1 cellular context compared by ENCODE assay signal in the genomic region with DNA sequence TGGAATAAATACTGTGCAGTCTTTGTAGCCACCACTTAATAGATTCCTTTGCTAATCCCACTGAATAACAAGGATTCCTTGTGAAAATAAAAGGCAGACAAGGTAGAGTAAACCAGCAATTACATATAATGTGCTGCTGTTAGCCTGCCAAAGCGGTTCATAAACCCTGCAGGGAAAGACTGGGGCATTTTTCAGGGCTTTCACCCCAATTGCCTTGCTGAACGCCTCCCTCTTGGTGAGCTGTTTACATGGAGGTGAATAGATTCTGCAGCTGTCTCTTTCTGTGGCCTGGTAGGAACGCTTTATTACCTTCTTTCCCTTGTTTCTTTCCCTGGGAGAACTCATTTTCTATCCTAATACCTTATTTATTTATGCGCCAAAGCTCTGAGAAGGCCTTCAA.
TF ChIP-seq lines count a peak whose summit lies in the region.

No MANE protein-coding gene starts in this region.

TF ChIP-seq in H1, 55 proteins besides CTCF, POLR2A, EP300 and RAD21 (continued from another document):
- TF ChIP-seq, protein P1, sequence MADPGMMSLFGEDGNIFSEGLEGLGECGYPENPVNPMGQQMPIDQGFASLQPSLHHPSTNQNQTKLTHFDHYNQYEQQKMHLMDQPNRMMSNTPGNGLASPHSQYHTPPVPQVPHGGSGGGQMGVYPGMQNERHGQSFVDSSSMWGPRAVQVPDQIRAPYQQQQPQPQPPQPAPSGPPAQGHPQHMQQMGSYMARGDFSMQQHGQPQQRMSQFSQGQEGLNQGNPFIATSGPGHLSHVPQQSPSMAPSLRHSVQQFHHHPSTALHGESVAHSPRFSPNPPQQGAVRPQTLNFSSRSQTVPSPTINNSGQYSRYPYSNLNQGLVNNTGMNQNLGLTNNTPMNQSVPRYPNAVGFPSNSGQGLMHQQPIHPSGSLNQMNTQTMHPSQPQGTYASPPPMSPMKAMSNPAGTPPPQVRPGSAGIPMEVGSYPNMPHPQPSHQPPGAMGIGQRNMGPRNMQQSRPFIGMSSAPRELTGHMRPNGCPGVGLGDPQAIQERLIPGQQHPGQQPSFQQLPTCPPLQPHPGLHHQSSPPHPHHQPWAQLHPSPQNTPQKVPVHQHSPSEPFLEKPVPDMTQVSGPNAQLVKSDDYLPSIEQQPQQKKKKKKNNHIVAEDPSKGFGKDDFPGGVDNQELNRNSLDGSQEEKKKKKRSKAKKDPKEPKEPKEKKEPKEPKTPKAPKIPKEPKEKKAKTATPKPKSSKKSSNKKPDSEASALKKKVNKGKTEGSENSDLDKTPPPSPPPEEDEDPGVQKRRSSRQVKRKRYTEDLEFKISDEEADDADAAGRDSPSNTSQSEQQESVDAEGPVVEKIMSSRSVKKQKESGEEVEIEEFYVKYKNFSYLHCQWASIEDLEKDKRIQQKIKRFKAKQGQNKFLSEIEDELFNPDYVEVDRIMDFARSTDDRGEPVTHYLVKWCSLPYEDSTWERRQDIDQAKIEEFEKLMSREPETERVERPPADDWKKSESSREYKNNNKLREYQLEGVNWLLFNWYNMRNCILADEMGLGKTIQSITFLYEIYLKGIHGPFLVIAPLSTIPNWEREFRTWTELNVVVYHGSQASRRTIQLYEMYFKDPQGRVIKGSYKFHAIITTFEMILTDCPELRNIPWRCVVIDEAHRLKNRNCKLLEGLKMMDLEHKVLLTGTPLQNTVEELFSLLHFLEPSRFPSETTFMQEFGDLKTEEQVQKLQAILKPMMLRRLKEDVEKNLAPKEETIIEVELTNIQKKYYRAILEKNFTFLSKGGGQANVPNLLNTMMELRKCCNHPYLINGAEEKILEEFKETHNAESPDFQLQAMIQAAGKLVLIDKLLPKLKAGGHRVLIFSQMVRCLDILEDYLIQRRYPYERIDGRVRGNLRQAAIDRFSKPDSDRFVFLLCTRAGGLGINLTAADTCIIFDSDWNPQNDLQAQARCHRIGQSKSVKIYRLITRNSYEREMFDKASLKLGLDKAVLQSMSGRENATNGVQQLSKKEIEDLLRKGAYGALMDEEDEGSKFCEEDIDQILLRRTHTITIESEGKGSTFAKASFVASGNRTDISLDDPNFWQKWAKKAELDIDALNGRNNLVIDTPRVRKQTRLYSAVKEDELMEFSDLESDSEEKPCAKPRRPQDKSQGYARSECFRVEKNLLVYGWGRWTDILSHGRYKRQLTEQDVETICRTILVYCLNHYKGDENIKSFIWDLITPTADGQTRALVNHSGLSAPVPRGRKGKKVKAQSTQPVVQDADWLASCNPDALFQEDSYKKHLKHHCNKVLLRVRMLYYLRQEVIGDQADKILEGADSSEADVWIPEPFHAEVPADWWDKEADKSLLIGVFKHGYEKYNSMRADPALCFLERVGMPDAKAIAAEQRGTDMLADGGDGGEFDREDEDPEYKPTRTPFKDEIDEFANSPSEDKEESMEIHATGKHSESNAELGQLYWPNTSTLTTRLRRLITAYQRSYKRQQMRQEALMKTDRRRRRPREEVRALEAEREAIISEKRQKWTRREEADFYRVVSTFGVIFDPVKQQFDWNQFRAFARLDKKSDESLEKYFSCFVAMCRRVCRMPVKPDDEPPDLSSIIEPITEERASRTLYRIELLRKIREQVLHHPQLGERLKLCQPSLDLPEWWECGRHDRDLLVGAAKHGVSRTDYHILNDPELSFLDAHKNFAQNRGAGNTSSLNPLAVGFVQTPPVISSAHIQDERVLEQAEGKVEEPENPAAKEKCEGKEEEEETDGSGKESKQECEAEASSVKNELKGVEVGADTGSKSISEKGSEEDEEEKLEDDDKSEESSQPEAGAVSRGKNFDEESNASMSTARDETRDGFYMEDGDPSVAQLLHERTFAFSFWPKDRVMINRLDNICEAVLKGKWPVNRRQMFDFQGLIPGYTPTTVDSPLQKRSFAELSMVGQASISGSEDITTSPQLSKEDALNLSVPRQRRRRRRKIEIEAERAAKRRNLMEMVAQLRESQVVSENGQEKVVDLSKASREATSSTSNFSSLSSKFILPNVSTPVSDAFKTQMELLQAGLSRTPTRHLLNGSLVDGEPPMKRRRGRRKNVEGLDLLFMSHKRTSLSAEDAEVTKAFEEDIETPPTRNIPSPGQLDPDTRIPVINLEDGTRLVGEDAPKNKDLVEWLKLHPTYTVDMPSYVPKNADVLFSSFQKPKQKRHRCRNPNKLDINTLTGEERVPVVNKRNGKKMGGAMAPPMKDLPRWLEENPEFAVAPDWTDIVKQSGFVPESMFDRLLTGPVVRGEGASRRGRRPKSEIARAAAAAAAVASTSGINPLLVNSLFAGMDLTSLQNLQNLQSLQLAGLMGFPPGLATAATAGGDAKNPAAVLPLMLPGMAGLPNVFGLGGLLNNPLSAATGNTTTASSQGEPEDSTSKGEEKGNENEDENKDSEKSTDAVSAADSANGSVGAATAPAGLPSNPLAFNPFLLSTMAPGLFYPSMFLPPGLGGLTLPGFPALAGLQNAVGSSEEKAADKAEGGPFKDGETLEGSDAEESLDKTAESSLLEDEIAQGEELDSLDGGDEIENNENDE (IDR thresholded peaks at IDR 0.05; ENCODE audit: insufficient replicate concordance, low read length): no peak
- TF ChIP-seq HDAC6 (IDR thresholded peaks at IDR 0.05; ENCODE audit: low read depth, low read length): no peak
- TF ChIP-seq RNF2 (IDR thresholded peaks at IDR 0.05; ENCODE audit: borderline replicate concordance, low read depth, low read length, missing control alignments, poor library complexity, severe bottlenecking): no peak
- TF ChIP-seq, protein P2, sequence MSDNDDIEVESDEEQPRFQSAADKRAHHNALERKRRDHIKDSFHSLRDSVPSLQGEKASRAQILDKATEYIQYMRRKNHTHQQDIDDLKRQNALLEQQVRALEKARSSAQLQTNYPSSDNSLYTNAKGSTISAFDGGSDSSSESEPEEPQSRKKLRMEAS (IDR thresholded peaks at IDR 0.05): no peak
- TF ChIP-seq HDAC2 (IDR thresholded peaks at IDR 0.05; ENCODE audit: borderline replicate concordance in 1 of 2, low read depth in 2 of 2, low read length in 2 of 2): no peak
- no peak for TF ChIP-seq YY1 (IDR thresholded peaks at IDR 0.05; ENCODE audit: low read depth, low read length)
- TF ChIP-seq TBP (IDR thresholded peaks at IDR 0.05; ENCODE audit: low read depth, low read length): no peak
- no peak for TF ChIP-seq RXRA (IDR thresholded peaks at IDR 0.05; ENCODE audit: insufficient read depth, low read depth, low read length)
